ENCODE assay signal across 20 cellular contexts in genomic region chr10:93790454-93790853, GRCh38. TPM values are rescaled to one million over a fixed set of nuclear protein-coding genes. Genes with fewer than 3 reads are reported as not detected.
DNase-seq lines count a peak whose midpoint lies in the region; ATAC-seq, FAIRE-seq and TF ChIP-seq lines count a peak whose summit lies in the region.
"Had no signal": no experiment of that assay in that cellular context is flagged by ENCODE, and none has a peak within 500 bp of the region (broad histone marks: within the 10 kb centered on the region; RNA-seq: fewer than 3 reads in every experiment).

No MANE protein-coding gene starts in this region.

- no peak for TF ChIP-seq CTCF in nephron (IDR thresholded peaks at IDR 0.05; ENCODE audit: unreplicated experiment in 3 of 3)

- POLR2A ChIA-PET in T-cell (lab: Charles Lee), result no interaction called here

- no peak overlapping the region for H3K9ac ChIP-seq in BLaER1
- H3K9ac ChIP-seq in HUES6 (ENCODE audit: low read length), result no peak overlapping the region

- H3K4me1 Mint-ChIP-seq in nephron (peaks cover 14% of the 10 kb centered on the region), T-cell (no peaks in the 10 kb centered on the region)
- H3K4me1 Mint-ChIP-seq in activated T-helper 17 cell treated with anti-CD3 and anti-CD28 coated beads, Interleukin-2, amount 50 U/mL, for 72 hours, result no peaks in the 10 kb centered on the region
- H3K4me1 Mint-ChIP-seq: activated CD4-positive, alpha-beta T cell treated with anti-CD3 and anti-CD28 coated beads, Interleukin-2, amount 10 ng/mL, durations not matched to agents 7 days and 5 days had no signal

- H3K4me3 Mint-ChIP-seq in nephron (no peak overlapping the region), T-cell (no peak overlapping the region)
- H3K4me3 Mint-ChIP-seq in activated T-helper 17 cell treated with anti-CD3 and anti-CD28 coated beads, Interleukin-2, amount 50 U/mL, for 72 hours, result no peak overlapping the region
- H3K4me3 Mint-ChIP-seq: activated CD4-positive, alpha-beta T cell treated with anti-CD3 and anti-CD28 coated beads, Interleukin-2, amount 10 ng/mL, durations not matched to agents 7 days and 5 days had no signal

- peak overlapping the region; percentile 17; the same call in 1 of the 2 replicates for H3K4me2 ChIP-seq in BLaER1
- H3K4me2 ChIP-seq: A549 had no signal

- H3K9me3 ChIP-seq in BLaER1 (no peaks in the 10 kb centered on the region), HUES6 (ENCODE audit: control insufficient read depth, insufficient read depth, low read depth, low read length) (no peaks in the 10 kb centered on the region; the same call in 1 of the 2 replicates), ectodermal cell (ENCODE audit: control insufficient read depth, low read length) (no peaks in the 10 kb centered on the region)
- H3K9me3 ChIP-seq: A549, spleen had no signal

- H3K27me3 Mint-ChIP-seq in nephron (ENCODE audit: low read depth), result no peaks in the 10 kb centered on the region
- peaks cover 20% of the 10 kb centered on the region for H3K27me3 Mint-ChIP-seq in activated T-helper 17 cell treated with anti-CD3 and anti-CD28 coated beads, Interleukin-2, amount 50 U/mL, for 72 hours
- H3K27me3 Mint-ChIP-seq in T-cell, result peaks cover 12 to 17% of the 10 kb centered on the region in 2 donors

- no peak for TF ChIP-seq POLR2A in GM12892 (IDR thresholded peaks at IDR 0.05; ENCODE audit: low read depth, low read length)

- FAIRE-seq in GM12892 (lab: Jason Lieb, UNC), result no peak
- FAIRE-seq: A549, frontal cortex had no signal

- H3K4me1 ChIP-seq in BLaER1 (peaks cover 17% of the 10 kb centered on the region), HUES6 (ENCODE audit: control insufficient read depth, insufficient read depth, low read length) (peaks cover 25% of the 10 kb centered on the region), ectodermal cell (ENCODE audit: control insufficient read depth, insufficient read depth, low read length) (peaks cover 40% of the 10 kb centered on the region)
- H3K4me1 ChIP-seq: A549, spleen had no signal

- H3K36me3 ChIP-seq in BLaER1, result no peaks in the 10 kb centered on the region
- no peaks in the 10 kb centered on the region for H3K36me3 ChIP-seq in HUES6 (ENCODE audit: control insufficient read depth, insufficient read depth, low read length)
- peaks cover 8% of the 10 kb centered on the region for H3K36me3 ChIP-seq in ectodermal cell (ENCODE audit: control insufficient read depth, insufficient read depth, low read length)
- H3K36me3 ChIP-seq: spleen had no signal

- no peaks in the 10 kb centered on the region for H3K27me3 ChIP-seq in BLaER1
- H3K27me3 ChIP-seq in HUES6 (ENCODE audit: control insufficient read depth, insufficient read depth, low read length), result no peaks in the 10 kb centered on the region
- H3K27me3 ChIP-seq in ectodermal cell (ENCODE audit: control insufficient read depth, insufficient read depth, low read length, poor library complexity, severe bottlenecking), result no peaks in the 10 kb centered on the region

- no peak for ATAC-seq in activated T-helper 17 cell treated with anti-CD3 and anti-CD28 coated beads, Interleukin-2, amount 50 U/mL, for 72 hours (replicated peaks)
- no peak for ATAC-seq in T-cell (replicated peaks in 1 of 4)
- ATAC-seq: A549, esophagus mucosa had no signal

- H4K20me1 ChIP-seq in BLaER1, result no peaks in the 10 kb centered on the region

- no peak overlapping the region for H3K27ac ChIP-seq in BLaER1
- peak overlapping the region; percentile 76; the same call in 1 of the 2 replicates for H3K27ac ChIP-seq in HUES6 (ENCODE audit: low read depth, low read length)
- H3K27ac ChIP-seq in ectodermal cell (ENCODE audit: insufficient read depth, low read depth, low read length, poor library complexity, severe bottlenecking), result peak overlapping the region; percentile 93
- H3K27ac ChIP-seq: A549, spleen had no signal

- H3K36me3 Mint-ChIP-seq in nephron (ENCODE audit: low read depth), result no peaks in the 10 kb centered on the region
- no peaks in the 10 kb centered on the region for H3K36me3 Mint-ChIP-seq in activated T-helper 17 cell treated with anti-CD3 and anti-CD28 coated beads, Interleukin-2, amount 50 U/mL, for 72 hours (ENCODE audit: low read depth)
- no peaks in the 10 kb centered on the region for H3K36me3 Mint-ChIP-seq in T-cell

- CTCF ChIA-PET in T-cell (lab: Charles Lee), result no interaction called here

- H3K4me3 ChIP-seq in BLaER1, result no peak overlapping the region
- H3K4me3 ChIP-seq in HUES6 (ENCODE audit: low read depth, low read length), result no peak overlapping the region
- H3K4me3 ChIP-seq in ectodermal cell (ENCODE audit: insufficient read depth, low read depth, low read length), result no peak overlapping the region
- H3K4me3 ChIP-seq: A549, spleen had no signal

- H3K9me3 Mint-ChIP-seq in nephron (no peaks in the 10 kb centered on the region), T-cell (no peaks in the 10 kb centered on the region)
- no peaks in the 10 kb centered on the region for H3K9me3 Mint-ChIP-seq in activated T-helper 17 cell treated with anti-CD3 and anti-CD28 coated beads, Interleukin-2, amount 50 U/mL, for 72 hours
- H3K9me3 Mint-ChIP-seq: activated CD4-positive, alpha-beta T cell treated with anti-CD3 and anti-CD28 coated beads, Interleukin-2, amount 10 ng/mL, durations not matched to agents 7 days and 5 days had no signal

- H3K27ac Mint-ChIP-seq in nephron (peak overlapping the region; percentile 85 to 89 (median 88)), T-cell (no peak overlapping the region)
- H3K27ac Mint-ChIP-seq in activated T-helper 17 cell treated with anti-CD3 and anti-CD28 coated beads, Interleukin-2, amount 50 U/mL, for 72 hours, result no peak overlapping the region
- H3K27ac Mint-ChIP-seq: activated CD4-positive, alpha-beta T cell treated with anti-CD3 and anti-CD28 coated beads, Interleukin-2, amount 10 ng/mL, durations not matched to agents 7 days and 5 days had no signal

- 5 to 9% methylated on average over 1 to 2 of the region's 2 CpGs for WGBS in ectodermal cell, 2 experiments

- no peak for DNase-seq in GM12892 (ENCODE audit: insufficient read length)
- DNase-seq in NOMO-1 (lab: John Stamatoyannopoulos, UW; ENCODE audit: unreplicated experiment in 2 of 2), result no peak
- DNase-seq in T-cell, result no peak
- DNase-seq: activated CD4-positive, alpha-beta T cell treated with anti-CD3 and anti-CD28 coated beads, Interleukin-2, amount 10 ng/mL, durations not matched to agents 7 days and 5 days; activated effector memory CD4-positive, alpha-beta T cell treated with Interleukin-2 at 50 U/mL for 16 hours; C1 segment of cervical spinal cord; NCI-H2171 treated with DMSO at 0.1 percent for 48 hours; Right ventricle myocardium superior; spleen; stimulated activated CD4-positive, alpha-beta T cell treated with anti-CD3 and anti-CD28 coated beads, Interleukin-4, amount 100 ng/mL, for 4 hours had no signal

RNA-seq across cellular contexts. Expression of gene LGI1, which starts 32.7 kb away (rescaled TPM):
- 74.0 TPM for polyA plus RNA-seq in ectodermal cell (2013, experiment 1 of 4)
- 59.9 TPM for polyA plus RNA-seq in ectodermal cell (2013, experiment 2 of 4)
- 55.0 TPM for polyA plus RNA-seq in ectodermal cell (2013, experiment 3 of 4)
- polyA plus RNA-seq in ectodermal cell (2013, experiment 4 of 4), result 53.5 TPM
- not detected for polyA plus RNA-seq in GM12892 (2012; ENCODE audit: missing spikeins)
- not detected for total RNA-seq in activated T-helper 17 cell treated with anti-CD3 and anti-CD28 coated beads, Interleukin-2, amount 50 U/mL, for 72 hours
- not detected for total RNA-seq in T-cell
- total RNA-seq: activated CD4-positive, alpha-beta T cell treated with anti-CD3 and anti-CD28 coated beads, Interleukin-2, amount 10 ng/mL, durations not matched to agents 7 days and 5 days; cardiac septum; esophagus mucosa; pulmonary artery endothelial cell; spleen had no signal
- polyA plus RNA-seq: A549 had no signal

Comparison
In these comparisons a context has a peak if more than half of its experiments do, and no peak if none do; other contexts are left out.
1. H3K27ac Mint-ChIP-seq: peak in nephron (3 of 3); none in activated T-helper 17 cell treated with anti-CD3 and anti-CD28 coated beads, Interleukin-2, amount 50 U/mL, for 72 hours (single experiment) and T-cell (0 of 2).